Comparison of ENCODE assay signal across 18 cellular contexts in genomic region chr12:50313256-50313931, GRCh38. TPM values are rescaled to one million over a fixed set of nuclear protein-coding genes. Genes with fewer than 3 reads are reported as not detected.
DNase-seq lines count a peak whose midpoint lies in the region; ATAC-seq and TF ChIP-seq lines count a peak whose summit lies in the region.
"Had no signal": no experiment of that assay in that cellular context is flagged by ENCODE, and none has a peak within 500 bp of the region (broad histone marks: within the 10 kb centered on the region; RNA-seq: fewer than 3 reads in every experiment).

No MANE protein-coding gene starts in this region.

- H3K4me3 ChIP-seq in GM23338 (no peak overlapping the region), PC-9 (no peak overlapping the region), epithelial cell of esophagus (ENCODE audit: low read length) (no peak overlapping the region), neuronal stem cell (ENCODE audit: low read length in 2 of 2) (no peak overlapping the region)
- H3K4me3 ChIP-seq: SK-N-MC had no signal

- H2AK5ac ChIP-seq in neuronal stem cell (ENCODE audit: low read depth, low read length) = no peak overlapping the region

- H3K9me3 ChIP-seq in PC-9 (ENCODE audit: insufficient read depth, low read depth) (no peaks in the 10 kb centered on the region; the same call in 1 of the 2 replicates), neuronal stem cell (replicated peaks in 1 of 2; ENCODE audit: control insufficient read depth in 2 of 2, insufficient read depth in 1 of 2, low read depth in 1 of 2, low read length in 2 of 2) (no peaks in the 10 kb centered on the region)
- H3K9me3 ChIP-seq: Caco-2 had no signal

- no peak overlapping the region for H3K4ac ChIP-seq in neuronal stem cell (ENCODE audit: low read length)

- H2BK120ac ChIP-seq in neuronal stem cell (ENCODE audit: low read depth, low read length) = no peak overlapping the region

- no peak overlapping the region for H2BK12ac ChIP-seq in neuronal stem cell (ENCODE audit: low read length)

- H3K36me3 ChIP-seq in GM23338 (ENCODE audit: insufficient read depth) (no peaks in the 10 kb centered on the region), PC-9 (ENCODE audit: low read depth) (no peaks in the 10 kb centered on the region), neuronal stem cell (replicated peaks in 1 of 2; ENCODE audit: control insufficient read depth in 2 of 2, insufficient read depth in 2 of 2, low read length in 2 of 2) (no peaks in the 10 kb centered on the region)

- H2BK15ac ChIP-seq in neuronal stem cell (ENCODE audit: low read length) = no peak overlapping the region

- H3K27ac Mint-ChIP-seq in GM23338 (no peak overlapping the region), HFFc6 (no peak overlapping the region)
- H3K27ac Mint-ChIP-seq: B cell; CD4-positive, CD25-positive, alpha-beta regulatory T cell had no signal

- H3K4me1 ChIP-seq in GM23338 (ENCODE audit: insufficient read depth) (peaks cover 12% of the 10 kb centered on the region), PC-9 (replicated peaks; ENCODE audit: insufficient read depth) (peaks cover 11% of the 10 kb centered on the region), neuronal stem cell (ENCODE audit: control insufficient read depth in 2 of 2, insufficient read depth in 1 of 2, low read depth in 1 of 2, low read length in 2 of 2) (no peaks in the 10 kb centered on the region)
- H3K4me1 ChIP-seq: Caco-2 had no signal

- no peak for TF ChIP-seq CTCF in GM23338 (conservative IDR thresholded peaks at IDR 0.05; ENCODE audit: low read depth in 2 of 2)
- no peak for TF ChIP-seq CTCF in PC-9 (conservative IDR thresholded peaks at IDR 0.05)
- no peak for TF ChIP-seq CTCF in epithelial cell of esophagus (IDR thresholded peaks at IDR 0.05; ENCODE audit: insufficient read depth, low read depth, low read length, missing control alignments)
- no peak for TF ChIP-seq CTCF in HFFc6 (IDR thresholded peaks at IDR 0.05)

- POLR2A ChIA-PET in PC-9 (lab: Charles Lee; ENCODE audit: unreplicated experiment) = interaction anchor here (0.6 kb wide), 1 partner anchor 123 kb away, joined by 7 read pairs; no protein-coding TSS in a partner anchor

- H3K9me3 Mint-ChIP-seq in GM23338 = no peaks in the 10 kb centered on the region
- no peaks in the 10 kb centered on the region for H3K9me3 Mint-ChIP-seq in HFFc6
- H3K9me3 Mint-ChIP-seq: CD4-positive, CD25-positive, alpha-beta regulatory T cell had no signal

- CTCF ChIA-PET in PC-9 (lab: Charles Lee) = no interaction called here

- H3F3A ChIP-seq in GM23338 (replicated peaks; ENCODE audit: low read depth) (no peaks in the 10 kb centered on the region), PC-9 (ENCODE audit: insufficient read depth, low read depth) (peaks cover 13% of the 10 kb centered on the region; the same call in 1 of the 2 replicates)

- no peaks in the 10 kb centered on the region for H3K27me3 Mint-ChIP-seq in GM23338 (ENCODE audit: insufficient read depth, low read depth, poor library complexity)
- H3K27me3 Mint-ChIP-seq in HFFc6 (ENCODE audit: insufficient read depth) = no peaks in the 10 kb centered on the region
- H3K27me3 Mint-ChIP-seq: B cell; CD4-positive, CD25-positive, alpha-beta regulatory T cell had no signal

- H3K4me3 Mint-ChIP-seq in GM23338 (no peak overlapping the region), HFFc6 (no peak overlapping the region)
- H3K4me3 Mint-ChIP-seq: B cell; CD4-positive, CD25-positive, alpha-beta regulatory T cell had no signal

- no peaks in the 10 kb centered on the region for H4K20me1 ChIP-seq in GM23338 (replicated peaks; ENCODE audit: insufficient read depth)
- no peaks in the 10 kb centered on the region for H4K20me1 ChIP-seq in PC-9 (ENCODE audit: insufficient read depth)

- no peak overlapping the region for H3K14ac ChIP-seq in neuronal stem cell (ENCODE audit: low read length)

- no peak for DNase-seq in GM23338 (ENCODE audit: low spot score)
- DNase-seq in PC-9 = no peak
- peak; percentile 55 for DNase-seq in epithelial cell of esophagus (ENCODE audit: low read depth)
- no peak for DNase-seq in neuronal stem cell (ENCODE audit: low spot score)
- DNase-seq in HFFc6 = no peak
- no peak for DNase-seq in activated gamma-delta T cell (lab: John Stamatoyannopoulos, UW)
- DNase-seq in HT-29 (ENCODE audit: low spot score) = no peak
- DNase-seq: Caco-2; CD4-positive, CD25-positive, alpha-beta regulatory T cell; HCEC 1CT; NCI-H1048; NCI-H146; NCI-H510A treated with DMSO at 0.1 percent for 48 hours; Right ventricle myocardium superior had no signal

- no peak overlapping the region for H4K91ac ChIP-seq in neuronal stem cell (ENCODE audit: low read depth, low read length, poor library complexity)

- H3K36me3 Mint-ChIP-seq in GM23338 (ENCODE audit: low read depth) = no peaks in the 10 kb centered on the region
- H3K36me3 Mint-ChIP-seq in HFFc6 (ENCODE audit: low read depth) = peaks cover 6% of the 10 kb centered on the region; the same call in 1 of the 2 replicates
- H3K36me3 Mint-ChIP-seq: CD4-positive, CD25-positive, alpha-beta regulatory T cell had no signal

- BruUV-seq in PC-9 (replicated peaks; lab: Mats Ljungman, UMichigan) = no TSS peak

- H2AFZ ChIP-seq in GM23338 = peak overlapping the region; percentile 74; the same call in 1 of the 2 replicates
- H2AFZ ChIP-seq in PC-9 = no peak overlapping the region
- H2AFZ ChIP-seq in neuronal stem cell (ENCODE audit: low read length) = no peak overlapping the region

- no peak overlapping the region for H3K18ac ChIP-seq in neuronal stem cell (ENCODE audit: low read length)

- H3K79me2 ChIP-seq in GM23338 (replicated peaks; ENCODE audit: insufficient read depth) = no peaks in the 10 kb centered on the region
- H3K79me2 ChIP-seq in PC-9 (ENCODE audit: low read depth) = no peaks in the 10 kb centered on the region

- ATAC-seq in GM23338 = no peak
- ATAC-seq: HepG2 had no signal

- H3K27ac ChIP-seq in GM23338 (ENCODE audit: low read depth) (no peak overlapping the region), PC-9 (peak overlapping the region; percentile 43; the same call in 1 of the 2 replicates), neuronal stem cell (replicated peaks; ENCODE audit: low read length) (no peak overlapping the region)
- H3K27ac ChIP-seq: KMS-11, SK-N-MC had no signal

- WGBS in neuronal stem cell (ENCODE audit: extremely low coverage in 2 of 2, insufficient read length in 2 of 2, insufficient replicate concordance in 1 of 2), 2 donors = no CpG with 5 or more reads among the region's 5 CpGs

- no peaks in the 10 kb centered on the region for H3K79me1 ChIP-seq in neuronal stem cell (ENCODE audit: low read depth, low read length)

- no peaks in the 10 kb centered on the region for H3K27me3 ChIP-seq in GM23338 (ENCODE audit: insufficient read depth)
- H3K27me3 ChIP-seq in PC-9 (ENCODE audit: insufficient read depth, low read depth) = no peaks in the 10 kb centered on the region
- no peaks in the 10 kb centered on the region for H3K27me3 ChIP-seq in neuronal stem cell (ENCODE audit: control insufficient read depth in 3 of 3, insufficient read depth in 3 of 3, low read depth in 1 of 3, low read length in 3 of 3)

- H2BK5ac ChIP-seq in neuronal stem cell (ENCODE audit: low read length) = no peak overlapping the region

- H3K4me1 Mint-ChIP-seq in GM23338 (peaks cover 11% of the 10 kb centered on the region; the same call in 2 of the 3 replicates), HFFc6 (ENCODE audit: low read depth) (peaks cover 35% of the 10 kb centered on the region)
- H3K4me1 Mint-ChIP-seq: B cell; CD4-positive, CD25-positive, alpha-beta regulatory T cell had no signal

- intact Hi-C loops in PC-9 (cut with micrococcal nuclease; ENCODE audit: unreplicated experiment) = loop anchor here (5.0 kb wide), 3 partner anchors 71 to 111 kb away; no protein-coding TSS in a partner anchor

- H3K9me2 ChIP-seq in GM23338 (ENCODE audit: insufficient read depth) = no peaks in the 10 kb centered on the region
- H3K9me2 ChIP-seq in PC-9 (ENCODE audit: insufficient read depth) = no peaks in the 10 kb centered on the region

- H4K8ac ChIP-seq in neuronal stem cell (ENCODE audit: low read depth, low read length) = peak overlapping the region; percentile 0

- H3K9ac ChIP-seq in neuronal stem cell (ENCODE audit: low read depth, low read length, poor library complexity) = no peak overlapping the region
- H3K9ac ChIP-seq: KMS-11 had no signal

- H3K23ac ChIP-seq in neuronal stem cell (ENCODE audit: low read depth, low read length, poor library complexity) = no peak overlapping the region

- no peak overlapping the region for H3K4me2 ChIP-seq in GM23338
- H3K4me2 ChIP-seq in PC-9 = no peak overlapping the region
- H3K4me2 ChIP-seq in neuronal stem cell (ENCODE audit: insufficient read depth, low read length, poor library complexity, severe bottlenecking) = no peak overlapping the region
- H3K4me2 ChIP-seq: KMS-11 had no signal

TF ChIP-seq in GM23338, 12 proteins besides CTCF, POLR2A, EP300 and RAD21 (continues in another document):
- TF ChIP-seq NANOG (IDR thresholded peaks at IDR 0.05; ENCODE audit: borderline replicate concordance) = no peak
- no peak for TF ChIP-seq POLR2AphosphoS5 (IDR thresholded peaks at IDR 0.05; ENCODE audit: low read depth)

RNA-seq across cellular contexts. Expression of gene LIMA1, which starts 30.1 kb away (rescaled TPM):
- 26.3 and 29.6 TPM in 2 replicates for total RNA-seq in GM23338 (2014; rRNA removed; shearing (Covaris generic))
- 24.7 and 27.7 TPM in 2 replicates for polyA plus RNA-seq in GM23338 (2016; fragmentation: Nextera tagmentation; extraction: Ambion mirVana)
- total RNA-seq in PC-9 (2021) = 73.1 and 98.6 TPM in 2 replicates
- 26.9 TPM for polyA plus RNA-seq in neuronal stem cell (2013, experiment 1 of 2)
- 26.9 TPM for polyA plus RNA-seq in neuronal stem cell (2013, experiment 2 of 2)
- 100 to 1,000 TPM; 259 to 335 (median 298) TPM for total RNA-seq in HFFc6 (2021; fragmentation: NEBNext Ultra II Directional; extraction: Animal tissue kit (Norgen Biotek cat#: 25700))
- total RNA-seq in HT-29 (2014; rRNA removed; shearing (Covaris generic)) = 81.4 and 91.1 TPM in 2 replicates
